In genomic region chr14:63475761-63476160, GRCh38 we compare ENCODE assay signal across 25 cellular contexts.
DNase-seq lines count a peak whose midpoint lies in the region; ATAC-seq, FAIRE-seq and TF ChIP-seq lines count a peak whose summit lies in the region.
"Had no signal": no experiment of that assay in that cellular context is flagged by ENCODE, and none has a peak within 500 bp of the region (broad histone marks: within the 10 kb centered on the region; RNA-seq: fewer than 3 reads in every experiment).

No MANE protein-coding gene starts in this region.

- BruUV-seq in HepG2 (replicated peaks; lab: Mats Ljungman, UMichigan) = no TSS peak

- H3K79me2 ChIP-seq in HepG2 (ENCODE audit: insufficient read depth, low read length) = peaks cover 46% of the 10 kb centered on the region
- H3K79me2 ChIP-seq in OCI-LY1 (ENCODE audit: insufficient read depth, low read length) = peaks cover 84% of the 10 kb centered on the region

- H3K9ac ChIP-seq in HepG2 (ENCODE audit: insufficient read depth, low read depth, low read length) (no peak overlapping the region), OCI-LY1 (ENCODE audit: low read length) (no peak overlapping the region)
- H3K9ac ChIP-seq: BLaER1 treated with 17β-estradiol and CSF1 and Interleukin-3, amounts not matched to agents 10 nM and 100 nM had no signal

- H2AFZ ChIP-seq in HepG2 (ENCODE audit: low read length) = no peak overlapping the region
- H2AFZ ChIP-seq in OCI-LY1 (ENCODE audit: low read length) = no peak overlapping the region
- H2AFZ ChIP-seq: PC-9 had no signal

- no peak for FAIRE-seq in HepG2 (lab: Jason Lieb, UNC)
- FAIRE-seq: D721Med had no signal

- H3K4me1 ChIP-seq in HepG2 (ENCODE audit: insufficient read depth, low read length) = peaks cover 71% of the 10 kb centered on the region
- peaks cover 0 to 71% (median 23%) of the 10 kb centered on the region in 4 donors for H3K4me1 ChIP-seq in right lobe of liver
- peaks cover 77% of the 10 kb centered on the region for H3K4me1 ChIP-seq in OCI-LY1 (ENCODE audit: insufficient read depth, low read length, severe bottlenecking)

- ATAC-seq in HepG2 (no peak), right lobe of liver (no peak), HG03025 (IDR thresholded peaks at IDR 0.05; ENCODE audit: low FRiP score, unreplicated experiment) (no peak)
- ATAC-seq: stimulated activated effector memory CD8-positive, alpha-beta T cell treated with anti-CD3 and anti-CD28 coated beads, Interleukin-12 subunit alpha, Interleukin-12 subunit beta, amount 100 ng/mL, for 72 hours; T-cell had no signal

- TF ChIP-seq POLR2A in HepG2 (IDR thresholded peaks at IDR 0.05; ENCODE audit: insufficient read depth in 1 of 2, low read depth in 2 of 2, low read length in 2 of 2) (no peak), right lobe of liver (IDR thresholded peaks at IDR 0.05) (no peak)

- in situ Hi-C loops in HepG2 (cut with HindIII; ENCODE audit: extremely low pct_ligation_motif_present, low pct_unique_long_range_greater_than_20kb) = no loop called here

- H4K20me1 ChIP-seq in HepG2 (ENCODE audit: insufficient read depth, low read length) = no peaks in the 10 kb centered on the region
- H4K20me1 ChIP-seq in OCI-LY1 (ENCODE audit: insufficient read depth, low read length) = no peaks in the 10 kb centered on the region

- H3K4me2 ChIP-seq in HepG2 (ENCODE audit: low read depth, low read length) (no peak overlapping the region), OCI-LY1 (ENCODE audit: low read length) (peak overlapping the region; percentile 11; the same call in 1 of the 2 replicates)
- H3K4me2 ChIP-seq: PC-9 had no signal

- TF ChIP-seq CTCF in HepG2 (CRISPR knock-in tag; IDR thresholded peaks at IDR 0.05) (no peak), right lobe of liver (IDR thresholded peaks at IDR 0.05) (no peak), OCI-LY1 (IDR thresholded peaks at IDR 0.05; ENCODE audit: low read length) (no peak)

- H3K4me3 ChIP-seq in HepG2 (replicated peaks in 1 of 3; ENCODE audit: insufficient read depth in 1 of 3, low read depth in 2 of 3, low read length in 3 of 3) (no peak overlapping the region), right lobe of liver (no peak overlapping the region), OCI-LY1 (ENCODE audit: low read depth, low read length, poor library complexity, severe bottlenecking) (no peak overlapping the region)
- H3K4me3 ChIP-seq: BLaER1 treated with 17β-estradiol and CSF1 and Interleukin-3, amounts not matched to agents 10 nM and 100 nM; left ventricle myocardium inferior; ovary; PC-9; spleen; suprapubic skin had no signal

- H3K9me3 ChIP-seq in HepG2 (ENCODE audit: low read length) = no peaks in the 10 kb centered on the region
- no peaks in the 10 kb centered on the region for H3K9me3 ChIP-seq in right lobe of liver
- no peaks in the 10 kb centered on the region for H3K9me3 ChIP-seq in OCI-LY1 (ENCODE audit: low read length)
- H3K9me3 ChIP-seq: left ventricle myocardium inferior, ovary, spleen, suprapubic skin had no signal

- DNase-seq in HepG2 (ENCODE audit: low spot score) (no peak), right lobe of liver (no peak), dermis microvascular lymphatic vessel endothelial cell (ENCODE audit: low read depth in 2 of 2) (peak; percentile 80 to 87)
- no peak for DNase-seq in central memory CD4-positive, alpha-beta T cell
- no peak for DNase-seq in activated CD4-positive, alpha-beta T cell treated with anti-CD3 and anti-CD28 coated beads for 1 hour
- DNase-seq: activated CD4-positive, alpha-beta T cell treated with anti-CD3 and anti-CD28 coated beads, Interleukin-2, amount 50 U/mL, for 1 hour; effector CD4-positive, alpha-beta T cell; EL; foreskin fibroblast; left ventricle myocardium inferior; NCI-H1417; NCI-H446 treated with DMSO at 0.1 percent for 48 hours; ovary; PC-9; retina; SIG-M5; spleen; stimulated activated CD4-positive, alpha-beta T cell treated with anti-CD3 and anti-CD28 coated beads, Interleukin-2, amount 100 ng/mL, for 48 hours; T-cell had no signal

- H3K27ac ChIP-seq in HepG2 (ENCODE audit: extremely low read length, insufficient read depth, low read length) = no peak overlapping the region
- H3K27ac ChIP-seq in right lobe of liver = peak overlapping the region in 1 of 3 donors; percentile 4
- no peak overlapping the region for H3K27ac ChIP-seq in OCI-LY1 (ENCODE audit: low read depth, low read length, poor library complexity, severe bottlenecking)
- H3K27ac ChIP-seq: BLaER1 treated with 17β-estradiol and CSF1 and Interleukin-3, amounts not matched to agents 10 nM and 100 nM; left ventricle myocardium inferior; ovary; PC-9; spleen; suprapubic skin had no signal

- no peak for TF ChIP-seq EP300 in HepG2 (IDR thresholded peaks at IDR 0.05; ENCODE audit: low read depth in 2 of 2, low read length in 2 of 2)
- no peak for TF ChIP-seq EP300 in HepG2 (CRISPR knock-in tag; IDR thresholded peaks at IDR 0.05; ENCODE audit: borderline replicate concordance)

- TF ChIP-seq RAD21 in HepG2 (CRISPR knock-in tag; IDR thresholded peaks at IDR 0.05) = no peak

- H3K9me2 ChIP-seq in OCI-LY1 (ENCODE audit: low read depth, low read length) = no peaks in the 10 kb centered on the region

- CTCF ChIA-PET in HepG2 (lab: Yijun Ruan, JAX; ENCODE audit: low intra/inter-chr PET ratio, low total read pairs) = no interaction called here

- H3F3A ChIP-seq in OCI-LY1 (ENCODE audit: insufficient read depth, low read length) = no peaks in the 10 kb centered on the region

- intact Hi-C loops in HepG2 (cut with micrococcal nuclease; ENCODE audit: unreplicated experiment) (no loop called here), right lobe of liver (cut with DNase I) (no loop called here)

- POLR2A ChIA-PET in HepG2 (lab: Yijun Ruan, JAX) = no interaction called here

- no peaks in the 10 kb centered on the region for H3K27me3 ChIP-seq in HepG2 (ENCODE audit: control insufficient read depth in 1 of 2, insufficient read depth in 2 of 2, low read length in 2 of 2)
- H3K27me3 ChIP-seq in right lobe of liver = no peaks in the 10 kb centered on the region
- no peaks in the 10 kb centered on the region for H3K27me3 ChIP-seq in OCI-LY1 (ENCODE audit: insufficient read depth, low read length)
- H3K27me3 ChIP-seq: BLaER1 treated with 17β-estradiol and CSF1 and Interleukin-3, amounts not matched to agents 10 nM and 100 nM; ovary; spleen; suprapubic skin had no signal

- H3K36me3 ChIP-seq in HepG2 (replicated peaks in 1 of 2; ENCODE audit: control insufficient read depth in 1 of 2, insufficient read depth in 2 of 2, low read length in 2 of 2) = no peaks in the 10 kb centered on the region
- no peaks in the 10 kb centered on the region for H3K36me3 ChIP-seq in right lobe of liver
- H3K36me3 ChIP-seq in OCI-LY1 (ENCODE audit: insufficient read depth, low read length) = peaks cover 5% of the 10 kb centered on the region; the same call in 1 of the 2 replicates
- H3K36me3 ChIP-seq: left ventricle myocardium inferior, ovary, spleen, suprapubic skin had no signal

TF ChIP-seq in HepG2, 621 proteins besides CTCF, POLR2A, EP300 and RAD21:
- TF ChIP-seq TFDP2 (CRISPR knock-in tag; IDR thresholded peaks at IDR 0.05) = no peak
- TF ChIP-seq CREB1 (IDR thresholded peaks at IDR 0.05) = no peak
- 0 out of 2 replicates have a peak, but pooled peaks have one; percentile 6 for TF ChIP-seq CREB1 (CRISPR knock-in tag; IDR thresholded peaks at IDR 0.05)
- TF ChIP-seq ATF1 (CRISPR knock-in tag; IDR thresholded peaks at IDR 0.05) = no peak

Comparison
In these comparisons a context has a peak if more than half of its experiments do, and no peak if none do; other contexts are left out.
1. DNase-seq: peak in dermis microvascular lymphatic vessel endothelial cell (2 of 2); none in HepG2 (single experiment), right lobe of liver (0 of 3), central memory CD4-positive, alpha-beta T cell (single experiment) and activated CD4-positive, alpha-beta T cell treated with anti-CD3 and anti-CD28 coated beads for 1 hour (single experiment).